Comparison of ENCODE assay signal across 21 cellular contexts in genomic region chr3:194781617-194782016, GRCh38.
DNase-seq lines count a peak whose midpoint lies in the region; ATAC-seq and TF ChIP-seq lines count a peak whose summit lies in the region.
"Had no signal": no experiment of that assay in that cellular context is flagged by ENCODE, and none has a peak within 500 bp of the region (broad histone marks: within the 10 kb centered on the region; RNA-seq: fewer than 3 reads in every experiment).

No MANE protein-coding gene starts in this region.

- no peak overlapping the region for H3K27ac ChIP-seq in vagina
- H3K27ac ChIP-seq: 22Rv1, BLaER1, C4-2B had no signal

- H3K9me3 ChIP-seq in vagina = no peaks in the 10 kb centered on the region
- H3K9me3 ChIP-seq: BLaER1, Caco-2 had no signal

- DNase-seq in DMS 273 (lab: John Stamatoyannopoulos, UW; ENCODE audit: unreplicated experiment) (peak; percentile 32), DMS 273 treated with DMSO at 0.1 percent for 48 hours (lab: John Stamatoyannopoulos, UW) (no peak), NCI-H510A treated with DMSO at 0.1 percent for 48 hours (lab: John Stamatoyannopoulos, UW) (peak; percentile 6), NCI-H510A (lab: John Stamatoyannopoulos, UW) (no peak), NCI-H774 (lab: John Stamatoyannopoulos, UW) (peak; percentile 27), vagina (ENCODE audit: extremely low spot score in 2 of 2) (peak; percentile 7 to 34), putamen (ENCODE audit: low spot score) (no peak)
- DNase-seq: Caco-2; CD4-positive, CD25-positive, alpha-beta regulatory T cell; CD8-positive, alpha-beta T cell; DMS79; EL; GDM1; H9; HFFc6 had no signal

- TF ChIP-seq CTCF in vagina (IDR thresholded peaks at IDR 0.05) = no peak

- no peak for ATAC-seq in HG02759 (IDR thresholded peaks at IDR 0.05; ENCODE audit: unreplicated experiment)
- ATAC-seq: CD8-positive, alpha-beta T cell; GM23338; HCT116 had no signal

- H3K27me3 ChIP-seq in vagina = no peaks in the 10 kb centered on the region
- H3K27me3 ChIP-seq: BLaER1 had no signal

- no peak for TF ChIP-seq POLR2A in vagina (IDR thresholded peaks at IDR 0.05)

- no peak overlapping the region for H3K4me3 ChIP-seq in vagina
- H3K4me3 ChIP-seq: BLaER1, GM23338 had no signal

- H3K36me3 ChIP-seq in vagina = no peaks in the 10 kb centered on the region
- H3K36me3 ChIP-seq: BLaER1 had no signal

- intact Hi-C loops in vagina (cut with DNase I) = no loop called here

- peaks cover 7% of the 10 kb centered on the region for H3K4me1 ChIP-seq in vagina

Comparison
In these comparisons a context has a peak if more than half of its experiments do, and no peak if none do; other contexts are left out.
1. DNase-seq: peak in DMS 273 (single experiment), NCI-H510A treated with DMSO at 0.1 percent for 48 hours (single experiment), NCI-H774 (single experiment) and vagina (2 of 2); none in DMS 273 treated with DMSO at 0.1 percent for 48 hours (single experiment), NCI-H510A (single experiment) and putamen (single experiment).